ENCODE assay signal across 21 cellular contexts in the genomic region with DNA sequence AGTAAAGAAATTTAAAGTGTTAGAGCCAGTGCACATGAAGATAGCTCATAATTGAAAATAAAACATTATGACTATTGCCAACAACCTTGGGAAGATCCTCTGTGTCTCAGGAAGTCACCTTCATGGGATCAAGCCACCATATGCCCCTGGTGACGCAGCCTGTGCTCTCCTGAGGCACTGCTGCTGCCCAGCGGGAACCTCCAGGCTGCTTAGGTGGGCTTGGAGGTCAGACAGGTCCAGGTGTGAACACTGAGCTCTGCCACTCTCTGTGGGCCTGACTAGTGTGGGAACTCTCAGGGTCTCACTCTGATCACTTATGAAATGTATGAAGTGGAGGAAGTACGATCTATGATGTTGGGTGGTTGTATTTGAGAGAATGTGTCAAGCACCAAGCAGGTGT.
"Had no signal": no experiment of that assay in that cellular context is flagged by ENCODE, and none has a peak within 500 bp of the region (broad histone marks: within the 10 kb centered on the region; RNA-seq: fewer than 3 reads in every experiment).

No MANE protein-coding gene starts in this region.

- H3K4me2 ChIP-seq: smooth muscle cell had no signal

- H3K4me3 ChIP-seq: coronary artery, lower lobe of right lung, prostate gland, right atrium auricular region, smooth muscle cell, stomach, tibial artery, upper lobe of right lung, uterus had no signal

- H3K4me3 Mint-ChIP-seq: immature natural killer cell; memory B cell; natural killer cell; neural crest cell; stimulated activated effector memory CD8-positive, alpha-beta T cell treated with anti-CD3 and anti-CD28 coated beads, Interleukin-12 subunit alpha, Interleukin-12 subunit beta, amount 100 ng/mL, for 72 hours had no signal

- H3K27me3 Mint-ChIP-seq: memory B cell had no signal

- ATAC-seq: left ventricle myocardium superior; lower lobe of right lung; natural killer cell; sciatic nerve; stimulated activated effector memory CD8-positive, alpha-beta T cell treated with anti-CD3 and anti-CD28 coated beads, Interleukin-12 subunit alpha, Interleukin-12 subunit beta, amount 100 ng/mL, for 72 hours had no signal

- H3K9me3 ChIP-seq: lower lobe of right lung, prostate gland, right atrium auricular region, stomach, tibial artery, upper lobe of right lung, uterus had no signal

- DNase-seq: hypothalamus; immature natural killer cell; islet precursor cell; left ventricle myocardium superior; lower lobe of right lung; natural killer cell; stimulated activated CD4-positive, alpha-beta T cell treated with anti-CD3 and anti-CD28 coated beads, Interleukin-2, amount 100 ng/mL, for 24 hours; stimulated activated CD4-positive, alpha-beta T cell treated with anti-CD3 and anti-CD28 coated beads, Interleukin-4, amount 100 ng/mL, for 24 hours; stimulated activated naive CD4-positive, alpha-beta T cell treated with Interleukin-2 at 50 U/mL for 16 hours; stomach; tibial artery; upper lobe of right lung; uterus had no signal

- H3K4me1 ChIP-seq: lower lobe of right lung, prostate gland, right atrium auricular region, stomach, tibial artery, upper lobe of right lung, uterus had no signal

- H3K27me3 ChIP-seq: right atrium auricular region, stomach, tibial artery, upper lobe of right lung, uterus had no signal

- H3K9me3 Mint-ChIP-seq: immature natural killer cell; memory B cell; natural killer cell; neural crest cell; stimulated activated effector memory CD8-positive, alpha-beta T cell treated with anti-CD3 and anti-CD28 coated beads, Interleukin-12 subunit alpha, Interleukin-12 subunit beta, amount 100 ng/mL, for 72 hours had no signal

- H3K36me3 ChIP-seq: prostate gland, uterus had no signal

- H3K4me1 Mint-ChIP-seq: natural killer cell; neural crest cell; stimulated activated effector memory CD8-positive, alpha-beta T cell treated with anti-CD3 and anti-CD28 coated beads, Interleukin-12 subunit alpha, Interleukin-12 subunit beta, amount 100 ng/mL, for 72 hours had no signal

- H3K27ac ChIP-seq: coronary artery, lower lobe of right lung, prostate gland, right atrium auricular region, stomach, tibial artery, upper lobe of right lung, uterus had no signal
